ENCODE assay signal across 9 cellular contexts in genomic region chr15:60005352-60006202, GRCh38. TPM values are rescaled to one million over a fixed set of nuclear protein-coding genes. Genes with fewer than 3 reads are reported as not detected.
DNase-seq lines count a peak whose midpoint lies in the region; ATAC-seq and TF ChIP-seq lines count a peak whose summit lies in the region.
"Had no signal": no experiment of that assay in that cellular context is flagged by ENCODE, and none has a peak within 500 bp of the region (broad histone marks: within the 10 kb centered on the region; RNA-seq: fewer than 3 reads in every experiment).

No MANE protein-coding gene starts in this region.

- H3K9me3 Mint-ChIP-seq in activated naive CD8-positive, alpha-beta T cell treated with anti-CD3 and anti-CD28 coated beads, Interleukin-2, amount 10 ng/mL, durations not matched to agents 7 days and 5 days, result peaks cover 5% of the 10 kb centered on the region

- peaks cover 28% of the 10 kb centered on the region for H3K4me1 ChIP-seq in lower lobe of right lung

- DNase-seq in AG10803 (ENCODE audit: low read depth) (no peak), lower lobe of right lung (peak; percentile 43), KG1 (lab: John Stamatoyannopoulos, UW) (no peak)
- peak; percentile 66 for DNase-seq in activated naive CD8-positive, alpha-beta T cell treated with anti-CD3 and anti-CD28 coated beads, Interleukin-2, amount 10 ng/mL, durations not matched to agents 7 days and 5 days

- peaks cover 8% of the 10 kb centered on the region for H3K36me3 Mint-ChIP-seq in activated naive CD8-positive, alpha-beta T cell treated with anti-CD3 and anti-CD28 coated beads, Interleukin-2, amount 10 ng/mL, durations not matched to agents 7 days and 5 days

- peak overlapping the region; percentile 31 for H3K4me3 ChIP-seq in AG10803 (ENCODE audit: low read length)
- H3K4me3 ChIP-seq in lower lobe of right lung, result peak overlapping the region; percentile 58

- H3K27ac ChIP-seq in lower lobe of right lung, result no peak overlapping the region
- H3K27ac ChIP-seq: epithelial cell of prostate had no signal

- peaks cover 99% of the 10 kb centered on the region for H3K27me3 ChIP-seq in lower lobe of right lung (ENCODE audit: low read depth)

- intact Hi-C loops in lower lobe of right lung (cut with DNase I), result no loop called here

- peak overlapping the region; percentile 87 for H3K4me3 Mint-ChIP-seq in activated naive CD8-positive, alpha-beta T cell treated with anti-CD3 and anti-CD28 coated beads, Interleukin-2, amount 10 ng/mL, durations not matched to agents 7 days and 5 days

- POLR2A ChIA-PET in activated naive CD8-positive, alpha-beta T cell treated with anti-CD3 and anti-CD28 coated beads, Interleukin-2, amount 10 ng/mL, durations not matched to agents 7 days and 5 days (lab: Charles Lee), result interaction anchor here (1.0 to 2.3 kb wide), 7 partner anchors 8 to 122 kb away, joined by 3 to 15 read pairs (median 4); no protein-coding TSS in a partner anchor

- TF ChIP-seq CTCF in AG10803 (conservative IDR thresholded peaks at IDR 0.05; ENCODE audit: low read length) (no peak), lower lobe of right lung (IDR thresholded peaks at IDR 0.05) (no peak)

- no peaks in the 10 kb centered on the region for H3K36me3 ChIP-seq in lower lobe of right lung

- H3K27me3 Mint-ChIP-seq in activated naive CD8-positive, alpha-beta T cell treated with anti-CD3 and anti-CD28 coated beads, Interleukin-2, amount 10 ng/mL, durations not matched to agents 7 days and 5 days, result peaks cover 82% of the 10 kb centered on the region

- peak; percentile 22 for ATAC-seq in HG02571 (IDR thresholded peaks at IDR 0.05; ENCODE audit: unreplicated experiment)
- peak; percentile 6 for ATAC-seq in activated naive CD8-positive, alpha-beta T cell treated with anti-CD3 and anti-CD28 coated beads, Interleukin-2, amount 10 ng/mL, durations not matched to agents 7 days and 5 days (ENCODE audit: low read depth)
- peak; percentile 40 to 43 for ATAC-seq in lower lobe of right lung
- ATAC-seq in GM19467 (IDR thresholded peaks at IDR 0.05; ENCODE audit: unreplicated experiment), result no peak
- ATAC-seq in HG03196 (IDR thresholded peaks at IDR 0.05; ENCODE audit: unreplicated experiment), result no peak
- ATAC-seq in HG03039 (IDR thresholded peaks at IDR 0.05; ENCODE audit: unreplicated experiment), result no peak

- no peaks in the 10 kb centered on the region for H3K9me3 ChIP-seq in lower lobe of right lung

- peaks cover 36% of the 10 kb centered on the region for H3K4me1 Mint-ChIP-seq in activated naive CD8-positive, alpha-beta T cell treated with anti-CD3 and anti-CD28 coated beads, Interleukin-2, amount 10 ng/mL, durations not matched to agents 7 days and 5 days

- H3K27ac Mint-ChIP-seq in activated naive CD8-positive, alpha-beta T cell treated with anti-CD3 and anti-CD28 coated beads, Interleukin-2, amount 10 ng/mL, durations not matched to agents 7 days and 5 days, result peak overlapping the region; percentile 84

RNA-seq across cellular contexts. Expression of gene FOXB1, which starts 1.5 kb away (rescaled TPM):
- total RNA-seq in activated naive CD8-positive, alpha-beta T cell treated with anti-CD3 and anti-CD28 coated beads, Interleukin-2, amount 10 ng/mL, durations not matched to agents 7 days and 5 days, result under 1 TPM; 0.74 to 0.78 TPM
- total RNA-seq in lower lobe of right lung, result not detected

Comparison
In these comparisons a context has a peak if more than half of its experiments do, and no peak if none do; other contexts are left out.
1. DNase-seq: peak in activated naive CD8-positive, alpha-beta T cell treated with anti-CD3 and anti-CD28 coated beads, Interleukin-2, amount 10 ng/mL, durations not matched to agents 7 days and 5 days (single experiment) and lower lobe of right lung (single experiment); none in AG10803 (single experiment) and KG1 (single experiment).
2. ATAC-seq: peak in HG02571 (single experiment), activated naive CD8-positive, alpha-beta T cell treated with anti-CD3 and anti-CD28 coated beads, Interleukin-2, amount 10 ng/mL, durations not matched to agents 7 days and 5 days (single experiment) and lower lobe of right lung (2 of 2); none in GM19467 (single experiment), HG03196 (single experiment) and HG03039 (single experiment).